25 cellular contexts compared by ENCODE assay signal in the genomic region with DNA sequence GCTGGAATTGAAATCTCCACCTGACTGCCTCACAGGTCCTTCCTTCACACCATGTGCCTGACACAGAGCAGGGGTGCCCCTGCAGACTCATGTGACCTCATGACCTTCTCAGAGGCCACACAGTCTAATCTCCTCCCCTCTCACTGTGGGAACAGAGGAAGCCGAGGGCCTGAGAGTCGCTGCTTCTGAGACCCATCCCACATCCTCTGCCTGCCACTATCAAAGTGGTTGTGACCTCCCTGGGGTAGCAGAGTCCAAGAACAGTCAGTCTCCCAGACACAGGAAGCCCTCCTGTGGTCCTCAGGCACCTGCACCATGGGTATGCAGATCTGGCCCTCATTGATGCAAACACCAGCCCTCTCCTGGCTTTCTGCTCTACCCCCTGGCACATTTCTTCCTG.
A peak's percentile ranks its signal among the peaks of the same experiment; 100 is the strongest.
DNase-seq lines count a peak whose midpoint lies in the region; ATAC-seq and TF ChIP-seq lines count a peak whose summit lies in the region.
"Had no signal": no experiment of that assay in that cellular context is flagged by ENCODE, and none has a peak within 500 bp of the region (broad histone marks: within the 10 kb centered on the region; RNA-seq: fewer than 3 reads in every experiment).

No MANE protein-coding gene starts in this region.

- H4K8ac ChIP-seq in H9 (replicated peaks; ENCODE audit: insufficient read length, low read depth, low read length) = no peak overlapping the region

- H3K79me2 ChIP-seq in DND-41 (ENCODE audit: insufficient read depth, low read length) (no peaks in the 10 kb centered on the region), H9 (ENCODE audit: insufficient read depth, low read length) (no peaks in the 10 kb centered on the region)

- H3K27me3 ChIP-seq in DND-41 (ENCODE audit: insufficient read depth, low read length, poor library complexity) = no peaks in the 10 kb centered on the region
- no peaks in the 10 kb centered on the region for H3K27me3 ChIP-seq in H9 (ENCODE audit: insufficient read depth, low read length)
- H3K27me3 ChIP-seq: ascending aorta, heart right ventricle had no signal

- H3K27ac ChIP-seq in DND-41 (ENCODE audit: low read length) (peak overlapping the region; percentile 27; the same call in 1 of the 2 replicates), H9 (ENCODE audit: insufficient read length, low read depth, low read length) (no peak overlapping the region), cingulate gyrus (ENCODE audit: low read depth, low read length) (peak overlapping the region; percentile 56)
- H3K27ac ChIP-seq: ascending aorta, HL-60, tibial artery, WERI-Rb-1 had no signal

- no peaks in the 10 kb centered on the region for H3K36me3 Mint-ChIP-seq in H9 (ENCODE audit: insufficient read depth in 1 of 3, low read depth in 3 of 3)
- H3K36me3 Mint-ChIP-seq in neural crest cell (ENCODE audit: low read depth) = no peaks in the 10 kb centered on the region
- H3K36me3 Mint-ChIP-seq: activated CD4-positive, alpha-beta memory T cell treated with anti-CD3 and anti-CD28 coated beads for 36 hours; stimulated activated naive B cell treated with anti-CD40 and anti-IgM and Interleukin-4, amounts not matched to agents 10 μg/mL and 1 μg/mL and 100 μg/mL, for 72 hours had no signal

- no peak overlapping the region for H2BK12ac ChIP-seq in H9 (ENCODE audit: insufficient read length, low read depth, low read length)

- H3K4ac ChIP-seq in H9 (ENCODE audit: low read depth, low read length) = no peak overlapping the region

- H2BK15ac ChIP-seq in H9 (ENCODE audit: low read depth, low read length) = no peak overlapping the region

- H2AFZ ChIP-seq in DND-41 (ENCODE audit: low read depth, low read length) (no peak overlapping the region), H9 (ENCODE audit: low read length) (no peak overlapping the region)

- no peak overlapping the region for H3K23ac ChIP-seq in H9 (ENCODE audit: insufficient read length, low read depth, low read length)

- TF ChIP-seq CTCF in DND-41 (IDR thresholded peaks at IDR 0.05; ENCODE audit: borderline replicate concordance, extremely low read depth, low read length, poor library complexity, severe bottlenecking) = no peak
- TF ChIP-seq CTCF in H9 (conservative IDR thresholded peaks at IDR 0.05) = no peak
- no peak for TF ChIP-seq CTCF in neural crest cell (conservative IDR thresholded peaks at IDR 0.05)

- no peaks in the 10 kb centered on the region for H3K36me3 ChIP-seq in DND-41 (ENCODE audit: insufficient read depth, low read length)
- H3K36me3 ChIP-seq: ascending aorta, heart right ventricle, tibial artery, WERI-Rb-1 had no signal

- H3K79me1 ChIP-seq in H9 (ENCODE audit: insufficient read depth, low read depth, low read length, poor library complexity, severe bottlenecking) = no peaks in the 10 kb centered on the region

- no peak overlapping the region for H4K5ac ChIP-seq in H9 (ENCODE audit: insufficient read length, low read depth, low read length)

- H2BK5ac ChIP-seq in H9 (ENCODE audit: insufficient read length, low read length) = no peak overlapping the region

- H3T11ph ChIP-seq in H9 (ENCODE audit: low read length) = no peak overlapping the region

- H3K9ac ChIP-seq in DND-41 (ENCODE audit: low read depth, low read length) (no peak overlapping the region), H9 (ENCODE audit: extremely low read depth, insufficient read length, low read length) (no peak overlapping the region)

- H3K4me2 ChIP-seq in DND-41 (ENCODE audit: insufficient read depth, low read length) (no peak overlapping the region), H9 (ENCODE audit: insufficient read depth, insufficient read length, low read length) (no peak overlapping the region)
- H3K4me2 ChIP-seq: smooth muscle cell had no signal

- no peak overlapping the region for H3K56ac ChIP-seq in H9 (ENCODE audit: insufficient read length, low read depth, low read length)

- H3K27ac Mint-ChIP-seq in H9 (peak overlapping the region; percentile 9 to 77 (median 35); a peak in 6 of 7 replicates), neural crest cell (ENCODE audit: unreplicated experiment) (peak overlapping the region; percentile 76)
- H3K27ac Mint-ChIP-seq: activated CD4-positive, alpha-beta memory T cell treated with anti-CD3 and anti-CD28 coated beads for 36 hours; stimulated activated naive B cell treated with anti-CD40 and anti-IgM and Interleukin-4, amounts not matched to agents 10 μg/mL and 1 μg/mL and 100 μg/mL, for 72 hours; T-helper 2 cell treated with Interferon-gamma antibody and Interleukin-4, amounts not matched to agents 5 μg/mL and 100 μg/mL, for 36 hours had no signal

- no peak overlapping the region for H3K4me3 ChIP-seq in DND-41 (ENCODE audit: low read depth in 1 of 2, low read length in 2 of 2)
- H3K4me3 ChIP-seq: ascending aorta, heart right ventricle, smooth muscle cell, tibial artery had no signal

- H3K9me3 Mint-ChIP-seq in H9 = no peaks in the 10 kb centered on the region
- no peaks in the 10 kb centered on the region for H3K9me3 Mint-ChIP-seq in neural crest cell
- H3K9me3 Mint-ChIP-seq: activated CD4-positive, alpha-beta memory T cell treated with anti-CD3 and anti-CD28 coated beads for 36 hours; activated T-cell treated with anti-CD3 and anti-CD28 coated beads, Interleukin-2, amount 50 U/mL, for 4 hours; stimulated activated naive B cell treated with anti-CD40 and anti-IgM and Interleukin-4, amounts not matched to agents 10 μg/mL and 1 μg/mL and 100 μg/mL, for 72 hours; T-helper 2 cell treated with Interferon-gamma antibody and Interleukin-4, amounts not matched to agents 5 μg/mL and 100 μg/mL, for 36 hours had no signal

- DNase-seq in DND-41 (peak; percentile 75), H9 (peak; percentile 75), neural crest cell (ENCODE audit: low read depth, low spot score) (no peak), DMS114 treated with DMSO at 0.1 percent for 48 hours (lab: John Stamatoyannopoulos, UW; ENCODE audit: unreplicated experiment) (no peak), glomerular visceral epithelial cell (ENCODE audit: extremely low spot score) (no peak)
- DNase-seq: activated CD4-positive, alpha-beta memory T cell treated with anti-CD3 and anti-CD28 coated beads for 36 hours; activated naive CD4-positive, alpha-beta T cell treated with Interleukin-2 at 50 U/mL for 16 hours; activated T-cell treated with anti-CD3 and anti-CD28 coated beads, Interleukin-2, amount 50 U/mL, for 4 hours; central memory CD4-positive, alpha-beta T cell; GOT3; heart right ventricle; IMR-90; MM.1S; NCI-H1436 treated with DMSO at 0.1 percent for 48 hours; NCI-H510A treated with DMSO at 0.1 percent for 48 hours; stimulated activated naive B cell treated with anti-CD40 and anti-IgM and Interleukin-4, amounts not matched to agents 10 μg/mL and 1 μg/mL and 100 μg/mL, for 72 hours; tibial artery; WERI-Rb-1 had no signal

- H3K4me1 ChIP-seq in DND-41 (ENCODE audit: insufficient read depth, low read length) = peaks cover 9% of the 10 kb centered on the region
- peaks cover 16% of the 10 kb centered on the region; the same call in 1 of the 2 replicates for H3K4me1 ChIP-seq in H9 (ENCODE audit: insufficient read depth, low read length)
- H3K4me1 ChIP-seq: ascending aorta, tibial artery had no signal

- H4K20me1 ChIP-seq in DND-41 (ENCODE audit: insufficient read depth, low read length) = no peaks in the 10 kb centered on the region
- no peaks in the 10 kb centered on the region for H4K20me1 ChIP-seq in H9 (ENCODE audit: control insufficient read depth, insufficient read depth, insufficient read length)

- no CpG with 5 or more reads among the region's 2 CpGs for WGBS in H9 (ENCODE audit: extremely low coverage, insufficient read length, low lambda C conversion rate)

- no peak overlapping the region for H2AK5ac ChIP-seq in H9 (ENCODE audit: insufficient read length, low read length)

- H3K14ac ChIP-seq in H9 (ENCODE audit: insufficient read depth, low read length) = 0 out of 2 replicates have a peak overlapping the region, but pooled peaks have one; percentile 34

- H3K23me2 ChIP-seq in H9 (ENCODE audit: insufficient read length, low read depth, low read length, poor library complexity, severe bottlenecking) = no peaks in the 10 kb centered on the region

- no peak overlapping the region for H2BK120ac ChIP-seq in H9 (ENCODE audit: low read depth, low read length, poor library complexity, severe bottlenecking)

- peaks cover 39 to 41% of the 10 kb centered on the region in 2 experiments for H3K4me1 Mint-ChIP-seq in H9
- peaks cover 31% of the 10 kb centered on the region for H3K4me1 Mint-ChIP-seq in neural crest cell

- H3K9me3 ChIP-seq in DND-41 (ENCODE audit: insufficient read depth, low read length, severe bottlenecking) (no peaks in the 10 kb centered on the region), H9 (ENCODE audit: control insufficient read depth, low read depth, low read length) (no peaks in the 10 kb centered on the region)
- H3K9me3 ChIP-seq: ascending aorta, heart right ventricle, tibial artery had no signal

- H3K4me3 Mint-ChIP-seq in H9 (no peak overlapping the region; a peak in 1 of 5 replicates), neural crest cell (no peak overlapping the region)
- H3K4me3 Mint-ChIP-seq: activated CD4-positive, alpha-beta memory T cell treated with anti-CD3 and anti-CD28 coated beads for 36 hours; activated T-cell treated with anti-CD3 and anti-CD28 coated beads, Interleukin-2, amount 50 U/mL, for 4 hours; stimulated activated naive B cell treated with anti-CD40 and anti-IgM and Interleukin-4, amounts not matched to agents 10 μg/mL and 1 μg/mL and 100 μg/mL, for 72 hours; T-helper 2 cell treated with Interferon-gamma antibody and Interleukin-4, amounts not matched to agents 5 μg/mL and 100 μg/mL, for 36 hours had no signal

- no peak overlapping the region for H3K18ac ChIP-seq in H9 (ENCODE audit: insufficient read length, low read depth, low read length)

- H3K27me3 Mint-ChIP-seq in H9 (ENCODE audit: low read depth) (no peaks in the 10 kb centered on the region), neural crest cell (ENCODE audit: low read depth) (peaks cover 2% of the 10 kb centered on the region)

- no peak overlapping the region for H2BK20ac ChIP-seq in H9 (ENCODE audit: low read depth, low read length, poor library complexity, severe bottlenecking)

- H4K91ac ChIP-seq in H9 (ENCODE audit: insufficient read length, low read depth, low read length) = no peak overlapping the region

- ATAC-seq in DND-41 (ENCODE audit: insufficient read depth, low read depth) (peak; percentile 93), HG03025 (IDR thresholded peaks at IDR 0.05; ENCODE audit: low FRiP score, unreplicated experiment) (no peak), GM18870 (IDR thresholded peaks at IDR 0.05; ENCODE audit: unreplicated experiment) (no peak)
- ATAC-seq: activated T-cell treated with anti-CD3 and anti-CD28 coated beads, Interleukin-2, amount 50 U/mL, for 4 hours; heart right ventricle had no signal

Comparison
In these comparisons a context has a peak if more than half of its experiments do, and no peak if none do; other contexts are left out.
1. DNase-seq: peak in DND-41 (single experiment) and H9 (single experiment); none in neural crest cell (single experiment), DMS114 treated with DMSO at 0.1 percent for 48 hours (single experiment) and glomerular visceral epithelial cell (single experiment).